Comparison of ENCODE assay signal across 8 cellular contexts in genomic region chr3:192917258-192917507, GRCh38. TPM values are rescaled to one million over a fixed set of nuclear protein-coding genes. Genes with fewer than 3 reads are reported as not detected.
DNase-seq lines count a peak whose midpoint lies in the region; ATAC-seq and TF ChIP-seq lines count a peak whose summit lies in the region.

No MANE protein-coding gene starts in this region.

- peaks cover 61% of the 10 kb centered on the region for H3K4me1 Mint-ChIP-seq in activated naive CD4-positive, alpha-beta T cell treated with anti-CD3 and anti-CD28 coated beads, Interleukin-2, amount 10 ng/mL, durations not matched to agents 7 days and 5 days

- H3K4me3 Mint-ChIP-seq in activated naive CD4-positive, alpha-beta T cell treated with anti-CD3 and anti-CD28 coated beads, Interleukin-2, amount 10 ng/mL, durations not matched to agents 7 days and 5 days = peak overlapping the region; percentile 85

- H3K4me3 ChIP-seq in iPS-15b (ENCODE audit: low read depth, low read length) (peak overlapping the region; percentile 99), stomach (peak overlapping the region; percentile 63 to 75 (median 73))

- intact Hi-C loops in stomach (cut with DNase I; ENCODE audit: low total_unique reads) = loop anchor here (10.0 kb wide), 1 partner anchor 92 kb away; no protein-coding TSS in a partner anchor

- H3K9me3 ChIP-seq in iPS-15b (ENCODE audit: control insufficient read depth, insufficient read depth, low read length) = no peaks in the 10 kb centered on the region
- no peaks in the 10 kb centered on the region for H3K9me3 ChIP-seq in stomach

- TF ChIP-seq CTCF in stomach (IDR thresholded peaks at IDR 0.05) = no peak

- peaks cover 5% of the 10 kb centered on the region for H3K36me3 Mint-ChIP-seq in activated naive CD4-positive, alpha-beta T cell treated with anti-CD3 and anti-CD28 coated beads, Interleukin-2, amount 10 ng/mL, durations not matched to agents 7 days and 5 days

- ATAC-seq in GM18873 (IDR thresholded peaks at IDR 0.05; ENCODE audit: low FRiP score, unreplicated experiment) = peak; percentile 11
- peak; percentile 12 for ATAC-seq in HG03139 (IDR thresholded peaks at IDR 0.05; ENCODE audit: unreplicated experiment)
- no peak for ATAC-seq in GM21381 (IDR thresholded peaks at IDR 0.05; ENCODE audit: unreplicated experiment)

- CTCF ChIA-PET in activated naive CD4-positive, alpha-beta T cell treated with anti-CD3 and anti-CD28 coated beads, Interleukin-2, amount 10 ng/mL, durations not matched to agents 7 days and 5 days (lab: Charles Lee) = interaction anchor here (1.4 to 1.7 kb wide), 2 partner anchors 19 to 100 kb away, joined by 6 to 10 read pairs; no protein-coding TSS in a partner anchor

- H3K4me1 ChIP-seq in iPS-15b (ENCODE audit: control insufficient read depth, insufficient read depth, low read length) = peaks cover 20% of the 10 kb centered on the region
- peaks cover 9 to 52% (median 22%) of the 10 kb centered on the region in 4 donors for H3K4me1 ChIP-seq in stomach

- H3K9ac ChIP-seq in iPS-15b (ENCODE audit: low read depth, low read length) = peak overlapping the region; percentile 93

- peak overlapping the region; percentile 88 for H3K27ac Mint-ChIP-seq in activated naive CD4-positive, alpha-beta T cell treated with anti-CD3 and anti-CD28 coated beads, Interleukin-2, amount 10 ng/mL, durations not matched to agents 7 days and 5 days

- H3K27ac ChIP-seq in stomach = peak overlapping the region; percentile 82 to 94 (median 91)

- no peak for TF ChIP-seq EP300 in stomach (IDR thresholded peaks at IDR 0.05)

- TF ChIP-seq POLR2A in stomach (IDR thresholded peaks at IDR 0.05) = no peak

- peak; percentile 50 for DNase-seq in activated naive CD4-positive, alpha-beta T cell treated with anti-CD3 and anti-CD28 coated beads, Interleukin-2, amount 10 ng/mL, durations not matched to agents 7 days and 5 days
- DNase-seq in stomach (no peak), NCI-H1092 treated with DMSO at 0.1 percent for 48 hours (lab: John Stamatoyannopoulos, UW) (no peak), cortex of kidney (lab: John Stamatoyannopoulos, UW) (no peak)

- no peaks in the 10 kb centered on the region for H3K9me3 Mint-ChIP-seq in activated naive CD4-positive, alpha-beta T cell treated with anti-CD3 and anti-CD28 coated beads, Interleukin-2, amount 10 ng/mL, durations not matched to agents 7 days and 5 days

- peaks cover 3% of the 10 kb centered on the region for H3K27me3 ChIP-seq in iPS-15b (ENCODE audit: control insufficient read depth, insufficient read depth, low read length)
- H3K27me3 ChIP-seq in stomach = peaks cover 0 to 34% (median 0%) of the 10 kb centered on the region in 3 donors

- no peaks in the 10 kb centered on the region for H3K36me3 ChIP-seq in iPS-15b (ENCODE audit: control insufficient read depth, insufficient read depth, low read length)
- no peaks in the 10 kb centered on the region for H3K36me3 ChIP-seq in stomach

- peaks cover 59% of the 10 kb centered on the region for H3K27me3 Mint-ChIP-seq in activated naive CD4-positive, alpha-beta T cell treated with anti-CD3 and anti-CD28 coated beads, Interleukin-2, amount 10 ng/mL, durations not matched to agents 7 days and 5 days

- WGBS in stomach, 5 donors = 0 to 2% (median 1%) methylated on average over 13 of the region's 13 CpGs

RNA-seq across cellular contexts. Expression of gene MB21D2, which starts 0.5 kb away (rescaled TPM):
- 10 to 100 TPM in 1 of 5 donors, 1 to 10 TPM in 2, under 1 TPM in 2; 0.45 to 15.1 (median 1.8) TPM for total RNA-seq in stomach
- polyA plus RNA-seq in stomach = 1 to 10 TPM in 2 of 3 donors, under 1 TPM in 1; 0.88 to 5.7 (median 2.3) TPM
